In genomic region chr1:198934901-198935301, GRCh38 we compare ENCODE assay signal across 8 cellular contexts.
DNase-seq lines count a peak whose midpoint lies in the region; TF ChIP-seq lines count a peak whose summit lies in the region.

No MANE protein-coding gene starts in this region.

- in situ Hi-C loops in GM13976 (cut with MboI; ENCODE audit: low sequenced_read_pairs, unreplicated experiment): no loop called here

- no peak overlapping the region for H3K27ac Mint-ChIP-seq in progenitor cell of endocrine pancreas

- H3K27me3 Mint-ChIP-seq in progenitor cell of endocrine pancreas: no peaks in the 10 kb centered on the region

- peaks cover 3% of the 10 kb centered on the region for H3K79me1 ChIP-seq in trophoblast cell (ENCODE audit: low read length)

- no peak overlapping the region for H3K4me3 Mint-ChIP-seq in progenitor cell of endocrine pancreas (ENCODE audit: low read depth)

- H3K36me3 ChIP-seq in HUES64 (ENCODE audit: insufficient read depth, low read length) (no peaks in the 10 kb centered on the region), trophoblast cell (ENCODE audit: control insufficient read depth in 1 of 2, insufficient read depth in 2 of 2, low read length in 2 of 2) (no peaks in the 10 kb centered on the region)

- H3K4me1 ChIP-seq in HUES64 (ENCODE audit: insufficient read depth, low read length) (peaks cover 25% of the 10 kb centered on the region), trophoblast cell (ENCODE audit: control insufficient read depth in 1 of 2, insufficient read depth in 2 of 2, low read length in 2 of 2) (peaks cover 0 to 4% of the 10 kb centered on the region in 2 experiments)

- H3K27ac ChIP-seq in HUES64 (ENCODE audit: low read depth, low read length) (no peak overlapping the region), trophoblast cell (ENCODE audit: low read depth, low read length) (peak overlapping the region; percentile 44)

- H3K4ac ChIP-seq in trophoblast cell (ENCODE audit: low read depth, low read length): no peak overlapping the region

- no peak overlapping the region for H3K23ac ChIP-seq in trophoblast cell (ENCODE audit: low read length)

- H3K36me3 Mint-ChIP-seq in progenitor cell of endocrine pancreas (ENCODE audit: insufficient read depth): no peaks in the 10 kb centered on the region

- peaks cover 2% of the 10 kb centered on the region for H3K79me2 ChIP-seq in trophoblast cell (ENCODE audit: control insufficient read depth, insufficient read depth, low read length, poor library complexity)

- H2BK5ac ChIP-seq in trophoblast cell (ENCODE audit: low read depth, low read length, poor library complexity): peak overlapping the region; percentile 89

- no peak overlapping the region for H2AFZ ChIP-seq in trophoblast cell (ENCODE audit: insufficient read depth, low read length, poor library complexity)

- H3K4me3 ChIP-seq in HUES64 (ENCODE audit: low read length) (peak overlapping the region; percentile 11), choroid plexus epithelial cell (ENCODE audit: low read depth, low read length) (peak overlapping the region; percentile 68), trophoblast cell (ENCODE audit: low read depth, low read length) (no peak overlapping the region)

- WGBS in HUES64: 96% methylated on average over 5 of the region's 6 CpGs
- 100% methylated on average over 1 of the region's 6 CpGs for WGBS in trophoblast cell (ENCODE audit: extremely low coverage, insufficient coverage, insufficient read length)

- no peaks in the 10 kb centered on the region for H3K9me3 Mint-ChIP-seq in progenitor cell of endocrine pancreas (ENCODE audit: low read depth)

- no peak overlapping the region for H3K18ac ChIP-seq in trophoblast cell (ENCODE audit: low read length)

- peak overlapping the region; percentile 69 for H2BK120ac ChIP-seq in trophoblast cell (ENCODE audit: insufficient read depth, low read length, poor library complexity)

- H4K12ac ChIP-seq in trophoblast cell (ENCODE audit: low read depth, low read length): no peak overlapping the region

- H3K4me1 Mint-ChIP-seq in progenitor cell of endocrine pancreas (ENCODE audit: low read depth): peaks cover 6% of the 10 kb centered on the region

- no peak overlapping the region for H3K14ac ChIP-seq in trophoblast cell (ENCODE audit: low read length)

- H2BK12ac ChIP-seq in trophoblast cell (ENCODE audit: low read length): peak overlapping the region; percentile 77

- H2AK5ac ChIP-seq in trophoblast cell (ENCODE audit: low read length): no peak overlapping the region

- DNase-seq in stimulated activated CD4-positive, alpha-beta T cell treated with anti-CD3 and anti-CD28 coated beads, Interleukin-12 subunit alpha, Interleukin-12 subunit beta, amount 100 ng/mL, for 24 hours (ENCODE audit: low read depth in 2 of 2): peak; percentile 15 to 22
- DNase-seq in stimulated activated CD4-positive, alpha-beta T cell treated with anti-CD3 and anti-CD28 coated beads, Interleukin-12 subunit alpha, Interleukin-12 subunit beta, amount 100 ng/mL, for 4 hours: no peak
- DNase-seq in T-helper 22 cell (ENCODE audit: low read depth) (peak; percentile 70), choroid plexus epithelial cell (ENCODE audit: low read depth) (peak; percentile 58), trophoblast cell (no peak), progenitor cell of endocrine pancreas (ENCODE audit: low spot score, unreplicated experiment) (no peak), GM13976 (ENCODE audit: low spot score) (no peak)

- H4K8ac ChIP-seq in trophoblast cell (ENCODE audit: low read depth, low read length): no peak overlapping the region

- H4K91ac ChIP-seq in trophoblast cell (ENCODE audit: low read depth, low read length): no peak overlapping the region

- H3K4me2 ChIP-seq in trophoblast cell (ENCODE audit: low read length): peak overlapping the region; percentile 55

- H3K9me3 ChIP-seq in HUES64 (ENCODE audit: insufficient read depth, low read depth, low read length): no peaks in the 10 kb centered on the region
- no peaks in the 10 kb centered on the region for H3K9me3 ChIP-seq in trophoblast cell (ENCODE audit: insufficient read depth, low read depth, low read length)

- H3K9ac ChIP-seq in HUES64 (ENCODE audit: low read depth, low read length) (no peak overlapping the region), trophoblast cell (ENCODE audit: low read length) (no peak overlapping the region)

- TF ChIP-seq CTCF in choroid plexus epithelial cell (conservative IDR thresholded peaks at IDR 0.05; ENCODE audit: low read depth, low read length) (no peak), progenitor cell of endocrine pancreas (IDR thresholded peaks at IDR 0.05; ENCODE audit: unreplicated experiment) (no peak), GM13976 (IDR thresholded peaks at IDR 0.05; ENCODE audit: borderline replicate concordance, control extremely low read depth, extremely low read depth, insufficient read depth, missing control alignments) (no peak)

- H3K27me3 ChIP-seq in HUES64 (ENCODE audit: insufficient read depth, low read length) (no peaks in the 10 kb centered on the region), trophoblast cell (ENCODE audit: insufficient read depth, low read length) (no peaks in the 10 kb centered on the region)

Comparison
In these comparisons a context has a peak if more than half of its experiments do, and no peak if none do; other contexts are left out.
1. DNase-seq: peak in stimulated activated CD4-positive, alpha-beta T cell treated with anti-CD3 and anti-CD28 coated beads, Interleukin-12 subunit alpha, Interleukin-12 subunit beta, amount 100 ng/mL, for 24 hours (2 of 2), T-helper 22 cell (single experiment) and choroid plexus epithelial cell (single experiment); none in stimulated activated CD4-positive, alpha-beta T cell treated with anti-CD3 and anti-CD28 coated beads, Interleukin-12 subunit alpha, Interleukin-12 subunit beta, amount 100 ng/mL, for 4 hours (single experiment), trophoblast cell (0 of 2), progenitor cell of endocrine pancreas (single experiment) and GM13976 (single experiment).